ENCODE assay signal across 19 cellular contexts in the genomic region with DNA sequence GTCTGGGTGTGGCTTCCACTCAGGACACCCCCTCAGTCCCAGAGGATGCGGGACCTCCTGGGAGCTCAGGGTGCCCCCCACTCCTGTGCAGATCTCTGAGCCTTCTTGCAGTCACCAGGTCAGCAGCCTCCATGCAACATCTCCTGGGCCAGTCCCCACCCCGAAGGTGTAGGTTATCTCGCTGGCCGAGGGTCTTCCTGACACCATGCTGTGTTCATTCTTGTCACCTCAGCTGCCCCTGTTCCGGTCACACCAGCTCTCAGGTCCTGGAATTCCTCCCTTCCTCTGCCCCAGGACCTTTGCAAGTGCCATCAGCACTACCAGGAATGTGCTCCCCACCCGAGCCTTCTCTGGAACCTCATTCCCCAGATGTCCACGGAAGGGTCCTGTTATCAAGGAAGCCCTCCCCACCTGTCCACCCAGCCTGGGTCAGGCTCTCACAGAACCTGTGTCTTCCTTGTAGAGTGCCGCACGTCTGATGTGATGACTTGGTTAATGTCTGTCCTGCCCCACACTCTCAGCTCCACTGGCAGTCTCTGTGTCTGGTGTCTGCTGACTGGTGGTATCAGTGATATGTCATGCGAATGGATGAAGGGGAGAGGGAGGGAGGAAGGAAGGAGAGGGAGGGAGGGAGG.
"Had no signal": no experiment of that assay in that cellular context is flagged by ENCODE, and none has a peak within 500 bp of the region (broad histone marks: within the 10 kb centered on the region; RNA-seq: fewer than 3 reads in every experiment).

No MANE protein-coding gene starts in this region.

- H3K4me2 ChIP-seq: hepatocyte had no signal

- H2AFZ ChIP-seq: hepatocyte had no signal

- ATAC-seq: left colon, left ventricle myocardium superior, sciatic nerve had no signal

- H3K27me3 ChIP-seq: hepatocyte, ovary, transverse colon had no signal

- H3K27ac ChIP-seq: dorsolateral prefrontal cortex, hepatocyte, ovary, prostate gland, stomach, thoracic aorta, transverse colon had no signal

- H3K36me3 ChIP-seq: ovary, prostate gland, stomach, thoracic aorta, transverse colon had no signal

- H3K4me1 ChIP-seq: prostate gland, stomach, transverse colon had no signal

- DNase-seq: cortex of kidney; effector CD8-positive, alpha-beta T cell; foreskin melanocyte; head of caudate nucleus; left colon; left ventricle myocardium superior; mesendoderm; naive B cell; nephron progenitor cell; ovary; stimulated activated naive CD4-positive, alpha-beta T cell; stomach; substantia nigra; transverse colon had no signal

- H3K4me3 ChIP-seq: dorsolateral prefrontal cortex, hepatocyte, ovary, prostate gland, stomach, thoracic aorta, transverse colon had no signal

- H3K4me3 Mint-ChIP-seq: naive B cell, nephron progenitor cell had no signal

- H3K9me3 ChIP-seq: ovary, prostate gland, stomach, thoracic aorta, transverse colon had no signal

- H3K9me3 Mint-ChIP-seq: nephron progenitor cell had no signal

- H3K36me3 Mint-ChIP-seq: naive B cell had no signal

- H3K27ac Mint-ChIP-seq: nephron progenitor cell had no signal
